ENCODE assay signal across 19 cellular contexts in genomic region chr12:17344649-17345048, GRCh38.
"Had no signal": no experiment of that assay in that cellular context is flagged by ENCODE, and none has a peak within 500 bp of the region (broad histone marks: within the 10 kb centered on the region; RNA-seq: fewer than 3 reads in every experiment).

No MANE protein-coding gene starts in this region.

- H3K4me1 ChIP-seq: body of pancreas, lower lobe of right lung, parathyroid adenoma, sigmoid colon, testis, upper lobe of left lung had no signal

- FAIRE-seq: islet of Langerhans had no signal

- ATAC-seq: activated CD4-positive, CD25-positive, alpha-beta regulatory T cell treated with anti-CD3 and anti-CD28 coated beads, Interleukin-2, amount 50 U/mL, for 24 hours; activated T-cell treated with anti-CD3 and anti-CD28 coated beads, Interleukin-2, amount 50 U/mL, for 4 hours; body of pancreas; left colon; lower lobe of right lung; naive thymus-derived CD8-positive, alpha-beta T cell; stimulated activated effector memory CD8-positive, alpha-beta T cell treated with anti-CD3 and anti-CD28 coated beads, Interleukin-12 subunit alpha, Interleukin-12 subunit beta, amount 100 ng/mL, for 72 hours had no signal

- H3K4me3 ChIP-seq: body of pancreas, lower lobe of right lung, sigmoid colon, testis, upper lobe of left lung had no signal

- H3K27me3 Mint-ChIP-seq: activated CD4-positive, alpha-beta T cell treated with anti-CD3 and anti-CD28 coated beads, Interleukin-2, amount 10 ng/mL, durations not matched to agents 7 days and 5 days; naive thymus-derived CD8-positive, alpha-beta T cell had no signal

- H3K27ac ChIP-seq: body of pancreas, lower lobe of right lung, neutrophil, parathyroid adenoma, sigmoid colon, testis, upper lobe of left lung had no signal

- H3K27me3 ChIP-seq: body of pancreas, neutrophil, sigmoid colon, testis, upper lobe of left lung had no signal

- DNase-seq: activated CD4-positive, alpha-beta T cell treated with anti-CD3 and anti-CD28 coated beads, Interleukin-2, amount 10 ng/mL, durations not matched to agents 7 days and 5 days; activated CD8-positive, alpha-beta memory T cell treated with anti-CD3 and anti-CD28 coated beads, Interleukin-2, amount 50 U/mL, for 4 hours; activated naive CD4-positive, alpha-beta T cell treated with anti-CD3 and anti-CD28 coated beads for 36 hours; activated T-cell treated with anti-CD3 and anti-CD28 coated beads, Interleukin-2, amount 50 U/mL, for 4 hours; body of pancreas; dermis blood vessel endothelial cell; effector memory CD4-positive, alpha-beta T cell; left colon; lower lobe of right lung; naive thymus-derived CD8-positive, alpha-beta T cell; sigmoid colon; stimulated activated CD4-positive, alpha-beta T cell treated with anti-CD3 and anti-CD28 coated beads, Interleukin-4, amount 100 ng/mL, for 24 hours; testis; upper lobe of left lung had no signal

- H3K27ac Mint-ChIP-seq: activated CD4-positive, alpha-beta T cell treated with anti-CD3 and anti-CD28 coated beads, Interleukin-2, amount 10 ng/mL, durations not matched to agents 7 days and 5 days; activated naive CD4-positive, alpha-beta T cell treated with anti-CD3 and anti-CD28 coated beads for 36 hours; naive thymus-derived CD8-positive, alpha-beta T cell; stimulated activated effector memory CD8-positive, alpha-beta T cell treated with anti-CD3 and anti-CD28 coated beads, Interleukin-12 subunit alpha, Interleukin-12 subunit beta, amount 100 ng/mL, for 72 hours had no signal

- H3K36me3 Mint-ChIP-seq: naive thymus-derived CD8-positive, alpha-beta T cell; stimulated activated effector memory CD8-positive, alpha-beta T cell treated with anti-CD3 and anti-CD28 coated beads, Interleukin-12 subunit alpha, Interleukin-12 subunit beta, amount 100 ng/mL, for 72 hours had no signal

- H3K4me1 Mint-ChIP-seq: activated CD4-positive, alpha-beta T cell treated with anti-CD3 and anti-CD28 coated beads, Interleukin-2, amount 10 ng/mL, durations not matched to agents 7 days and 5 days; naive thymus-derived CD8-positive, alpha-beta T cell; stimulated activated effector memory CD8-positive, alpha-beta T cell treated with anti-CD3 and anti-CD28 coated beads, Interleukin-12 subunit alpha, Interleukin-12 subunit beta, amount 100 ng/mL, for 72 hours had no signal

- H3K36me3 ChIP-seq: lower lobe of right lung, neutrophil, sigmoid colon, upper lobe of left lung had no signal

- H3K4me3 Mint-ChIP-seq: activated CD4-positive, alpha-beta T cell treated with anti-CD3 and anti-CD28 coated beads, Interleukin-2, amount 10 ng/mL, durations not matched to agents 7 days and 5 days; activated naive CD4-positive, alpha-beta T cell treated with anti-CD3 and anti-CD28 coated beads for 36 hours; activated T-cell treated with anti-CD3 and anti-CD28 coated beads, Interleukin-2, amount 50 U/mL, for 4 hours; naive thymus-derived CD8-positive, alpha-beta T cell; stimulated activated effector memory CD8-positive, alpha-beta T cell treated with anti-CD3 and anti-CD28 coated beads, Interleukin-12 subunit alpha, Interleukin-12 subunit beta, amount 100 ng/mL, for 72 hours had no signal

- H3K9me3 ChIP-seq: body of pancreas, lower lobe of right lung, neutrophil, sigmoid colon, testis, upper lobe of left lung had no signal
